In genomic region chr16:68070249-68070725, GRCh38 we compare ENCODE assay signal across 13 cellular contexts. TPM values are rescaled to one million over a fixed set of nuclear protein-coding genes. Genes with fewer than 3 reads are reported as not detected.
A peak's percentile ranks its signal among the peaks of the same experiment; 100 is the strongest.
DNase-seq lines count a peak whose midpoint lies in the region; ATAC-seq and TF ChIP-seq lines count a peak whose summit lies in the region.
"Had no signal": no experiment of that assay in that cellular context is flagged by ENCODE, and none has a peak within 500 bp of the region (broad histone marks: within the 10 kb centered on the region; RNA-seq: fewer than 3 reads in every experiment).

No MANE protein-coding gene starts in this region.

- H3K9me3 ChIP-seq in DND-41 (ENCODE audit: insufficient read depth, low read length, severe bottlenecking) (no peaks in the 10 kb centered on the region), neutrophil (no peaks in the 10 kb centered on the region)
- H3K9me3 ChIP-seq: Caco-2, mucosa of descending colon had no signal

- H3K4me2 ChIP-seq in DND-41 (ENCODE audit: insufficient read depth, low read length), result no peak overlapping the region; the same call in 1 of the 2 replicates

- H3K4me1 Mint-ChIP-seq in activated CD8-positive, alpha-beta T cell treated with anti-CD3 and anti-CD28 coated beads, Interleukin-2, amount 10 ng/mL, durations not matched to agents 7 days and 5 days (ENCODE audit: low read depth), result peaks cover 88% of the 10 kb centered on the region
- H3K4me1 Mint-ChIP-seq in MCF 10A (ENCODE audit: insufficient read depth, unreplicated experiment), result peaks cover 5% of the 10 kb centered on the region

- BruUV-seq in MCF 10A (replicated peaks; lab: Mats Ljungman, UMichigan), result no TSS peak

- intact Hi-C loops in MCF 10A (cut with micrococcal nuclease), result no loop called here

- H3K27me3 ChIP-seq in DND-41 (ENCODE audit: insufficient read depth, low read length, poor library complexity), result no peaks in the 10 kb centered on the region
- H3K27me3 ChIP-seq in neutrophil, result no peaks in the 10 kb centered on the region

- no peaks in the 10 kb centered on the region for H3K9me3 Mint-ChIP-seq in activated CD8-positive, alpha-beta T cell treated with anti-CD3 and anti-CD28 coated beads, Interleukin-2, amount 10 ng/mL, durations not matched to agents 7 days and 5 days (ENCODE audit: insufficient read depth)
- no peaks in the 10 kb centered on the region for H3K9me3 Mint-ChIP-seq in MCF 10A (ENCODE audit: unreplicated experiment)

- DNase-seq in DND-41 (no peak), GM19238 (ENCODE audit: insufficient read length, low spot score) (no peak), amniotic stem cell (lab: John Stamatoyannopoulos, UW) (no peak), MCF 10A (ENCODE audit: unreplicated experiment) (no peak)
- peak; percentile 48 for DNase-seq in activated CD8-positive, alpha-beta T cell treated with anti-CD3 and anti-CD28 coated beads, Interleukin-2, amount 10 ng/mL, durations not matched to agents 7 days and 5 days
- DNase-seq: Caco-2, NCI-H1436 treated with DMSO at 0.1 percent for 48 hours had no signal

- H3K27ac ChIP-seq in DND-41 (ENCODE audit: low read length) (peak overlapping the region; percentile 72), neutrophil (peak overlapping the region; percentile 79)

- H2AFZ ChIP-seq in DND-41 (ENCODE audit: low read depth, low read length), result no peak overlapping the region

- H4K20me1 ChIP-seq in DND-41 (ENCODE audit: insufficient read depth, low read length), result no peaks in the 10 kb centered on the region

- no peaks in the 10 kb centered on the region for H3K79me2 ChIP-seq in DND-41 (ENCODE audit: insufficient read depth, low read length)

- ATAC-seq in DND-41 (ENCODE audit: insufficient read depth, low read depth) (0 out of 3 replicates have a peak, but pooled peaks have one; percentile 1), HG02981 (IDR thresholded peaks at IDR 0.05; ENCODE audit: unreplicated experiment) (peak; percentile 22), HG02840 (IDR thresholded peaks at IDR 0.05; ENCODE audit: low FRiP score, unreplicated experiment) (no peak)
- ATAC-seq in activated CD8-positive, alpha-beta T cell treated with anti-CD3 and anti-CD28 coated beads, Interleukin-2, amount 10 ng/mL, durations not matched to agents 7 days and 5 days, result peak; percentile 20

- POLR2A ChIA-PET in activated CD8-positive, alpha-beta T cell treated with anti-CD3 and anti-CD28 coated beads, Interleukin-2, amount 10 ng/mL, durations not matched to agents 7 days and 5 days (lab: Charles Lee), result interaction anchor here (0.7 to 4.7 kb wide), 9 partner anchors 8 to 178 kb away, joined by 3 to 71 read pairs (median 4); partner anchors contain the start of genes DDX28, DPEP2, DUS2 and NFATC3
- POLR2A ChIA-PET in MCF 10A (lab: Yijun Ruan, JAX), result interaction anchor here (0.8 to 8.4 kb wide), 4 partner anchors 15 to 166 kb away, joined by 3 to 104 read pairs (median 14); partner anchors contain the start of genes ESRP2 and NFATC3

- TF ChIP-seq CTCF in DND-41 (IDR thresholded peaks at IDR 0.05; ENCODE audit: borderline replicate concordance, extremely low read depth, low read length, poor library complexity, severe bottlenecking) (no peak), neutrophil (IDR thresholded peaks at IDR 0.05) (no peak), MCF 10A (IDR thresholded peaks at IDR 0.05; ENCODE audit: unreplicated experiment) (no peak)

- H3K27me3 Mint-ChIP-seq in activated CD8-positive, alpha-beta T cell treated with anti-CD3 and anti-CD28 coated beads, Interleukin-2, amount 10 ng/mL, durations not matched to agents 7 days and 5 days (ENCODE audit: low read depth), result no peaks in the 10 kb centered on the region
- H3K27me3 Mint-ChIP-seq in MCF 10A (ENCODE audit: insufficient read depth, unreplicated experiment), result no peaks in the 10 kb centered on the region

- CTCF ChIA-PET in activated CD8-positive, alpha-beta T cell treated with anti-CD3 and anti-CD28 coated beads, Interleukin-2, amount 10 ng/mL, durations not matched to agents 7 days and 5 days (lab: Charles Lee), result interaction anchor here (0.8 to 11.1 kb wide), 10 partner anchors 9 to 215 kb away, joined by 3 to 142 read pairs (median 4); partner anchors contain the start of gene NFATC3
- CTCF ChIA-PET in MCF 10A (lab: Yijun Ruan, JAX), result interaction anchor here (0.6 to 1.3 kb wide), 6 partner anchors 24 to 190 kb away, joined by 3 to 5 read pairs (median 3); no protein-coding TSS in a partner anchor

- H3K36me3 ChIP-seq in DND-41 (ENCODE audit: insufficient read depth, low read length) (peaks cover 51% of the 10 kb centered on the region), neutrophil (peaks cover 48% of the 10 kb centered on the region)

- no peak overlapping the region for H3K4me3 ChIP-seq in DND-41 (ENCODE audit: low read depth in 1 of 2, low read length in 2 of 2)
- peak overlapping the region in 1 of 2 experiments; percentile 35 for H3K4me3 ChIP-seq in neutrophil (ENCODE audit: low read depth in 1 of 2, low read length in 1 of 2)
- H3K4me3 ChIP-seq: mucosa of descending colon had no signal

- H3K27ac Mint-ChIP-seq in activated CD8-positive, alpha-beta T cell treated with anti-CD3 and anti-CD28 coated beads, Interleukin-2, amount 10 ng/mL, durations not matched to agents 7 days and 5 days, result peak overlapping the region; percentile 91
- no peak overlapping the region for H3K27ac Mint-ChIP-seq in MCF 10A (ENCODE audit: low read depth, unreplicated experiment)

- H3K4me1 ChIP-seq in DND-41 (ENCODE audit: insufficient read depth, low read length) (peaks cover 37% of the 10 kb centered on the region), neutrophil (ENCODE audit: control insufficient read depth in 1 of 2, insufficient read depth in 1 of 2, low read depth in 1 of 2, low read length in 1 of 2) (peaks cover 59 to 69% of the 10 kb centered on the region in 2 experiments)

- peak overlapping the region; percentile 8; the same call in 1 of the 2 replicates for H3K9ac ChIP-seq in DND-41 (ENCODE audit: low read depth, low read length)

- peak overlapping the region; percentile 64 for H3K4me3 Mint-ChIP-seq in activated CD8-positive, alpha-beta T cell treated with anti-CD3 and anti-CD28 coated beads, Interleukin-2, amount 10 ng/mL, durations not matched to agents 7 days and 5 days
- no peak overlapping the region for H3K4me3 Mint-ChIP-seq in MCF 10A (ENCODE audit: unreplicated experiment)

- H3K36me3 Mint-ChIP-seq in activated CD8-positive, alpha-beta T cell treated with anti-CD3 and anti-CD28 coated beads, Interleukin-2, amount 10 ng/mL, durations not matched to agents 7 days and 5 days (ENCODE audit: low read depth), result peaks cover 69% of the 10 kb centered on the region
- H3K36me3 Mint-ChIP-seq in MCF 10A (ENCODE audit: insufficient read depth, unreplicated experiment), result peaks cover 37% of the 10 kb centered on the region

RNA-seq across cellular contexts. Expression of gene NFATC3, which starts 14.9 kb away (rescaled TPM):
- 100 to 1,000 TPM; 166 to 169 TPM for total RNA-seq in activated CD8-positive, alpha-beta T cell treated with anti-CD3 and anti-CD28 coated beads, Interleukin-2, amount 10 ng/mL, durations not matched to agents 7 days and 5 days
- total RNA-seq in MCF 10A (2022), result 18.5 and 24.1 TPM in 2 replicates

RNA-seq across cellular contexts. Expression of gene DUS2, which starts 47.2 kb away (rescaled TPM):
- total RNA-seq in activated CD8-positive, alpha-beta T cell treated with anti-CD3 and anti-CD28 coated beads, Interleukin-2, amount 10 ng/mL, durations not matched to agents 7 days and 5 days, result 10 to 100 TPM; 24.1 to 25.2 TPM
- total RNA-seq in MCF 10A (2022), result 24.2 and 26.4 TPM in 2 replicates

RNA-seq across cellular contexts. Expression of gene DDX28, which starts 47.3 kb away (rescaled TPM):
- total RNA-seq in activated CD8-positive, alpha-beta T cell treated with anti-CD3 and anti-CD28 coated beads, Interleukin-2, amount 10 ng/mL, durations not matched to agents 7 days and 5 days, result 10 to 100 TPM; 13.6 to 13.9 TPM
- total RNA-seq in MCF 10A (2022), result 9.3 and 11.7 TPM in 2 replicates

RNA-seq across cellular contexts. Expression of gene DPEP2NB, which starts 54.6 kb away (rescaled TPM):
- not detected for total RNA-seq in activated CD8-positive, alpha-beta T cell treated with anti-CD3 and anti-CD28 coated beads, Interleukin-2, amount 10 ng/mL, durations not matched to agents 7 days and 5 days
- total RNA-seq in MCF 10A (2022), result not detected in 2 replicates
- total RNA-seq: bronchial epithelial cell, Caco-2, epithelial cell of proximal tubule, mucosa of descending colon had no signal
